ENCODE assay signal across 1 cellular context in genomic region chrX:104370089-104370488, GRCh38.
TF ChIP-seq lines count a peak whose summit lies in the region.

No MANE protein-coding gene starts in this region.

TF ChIP-seq in GM23338, 12 proteins besides CTCF, POLR2A, EP300 and RAD21 (continued from another document):
- TF ChIP-seq, protein P1, sequence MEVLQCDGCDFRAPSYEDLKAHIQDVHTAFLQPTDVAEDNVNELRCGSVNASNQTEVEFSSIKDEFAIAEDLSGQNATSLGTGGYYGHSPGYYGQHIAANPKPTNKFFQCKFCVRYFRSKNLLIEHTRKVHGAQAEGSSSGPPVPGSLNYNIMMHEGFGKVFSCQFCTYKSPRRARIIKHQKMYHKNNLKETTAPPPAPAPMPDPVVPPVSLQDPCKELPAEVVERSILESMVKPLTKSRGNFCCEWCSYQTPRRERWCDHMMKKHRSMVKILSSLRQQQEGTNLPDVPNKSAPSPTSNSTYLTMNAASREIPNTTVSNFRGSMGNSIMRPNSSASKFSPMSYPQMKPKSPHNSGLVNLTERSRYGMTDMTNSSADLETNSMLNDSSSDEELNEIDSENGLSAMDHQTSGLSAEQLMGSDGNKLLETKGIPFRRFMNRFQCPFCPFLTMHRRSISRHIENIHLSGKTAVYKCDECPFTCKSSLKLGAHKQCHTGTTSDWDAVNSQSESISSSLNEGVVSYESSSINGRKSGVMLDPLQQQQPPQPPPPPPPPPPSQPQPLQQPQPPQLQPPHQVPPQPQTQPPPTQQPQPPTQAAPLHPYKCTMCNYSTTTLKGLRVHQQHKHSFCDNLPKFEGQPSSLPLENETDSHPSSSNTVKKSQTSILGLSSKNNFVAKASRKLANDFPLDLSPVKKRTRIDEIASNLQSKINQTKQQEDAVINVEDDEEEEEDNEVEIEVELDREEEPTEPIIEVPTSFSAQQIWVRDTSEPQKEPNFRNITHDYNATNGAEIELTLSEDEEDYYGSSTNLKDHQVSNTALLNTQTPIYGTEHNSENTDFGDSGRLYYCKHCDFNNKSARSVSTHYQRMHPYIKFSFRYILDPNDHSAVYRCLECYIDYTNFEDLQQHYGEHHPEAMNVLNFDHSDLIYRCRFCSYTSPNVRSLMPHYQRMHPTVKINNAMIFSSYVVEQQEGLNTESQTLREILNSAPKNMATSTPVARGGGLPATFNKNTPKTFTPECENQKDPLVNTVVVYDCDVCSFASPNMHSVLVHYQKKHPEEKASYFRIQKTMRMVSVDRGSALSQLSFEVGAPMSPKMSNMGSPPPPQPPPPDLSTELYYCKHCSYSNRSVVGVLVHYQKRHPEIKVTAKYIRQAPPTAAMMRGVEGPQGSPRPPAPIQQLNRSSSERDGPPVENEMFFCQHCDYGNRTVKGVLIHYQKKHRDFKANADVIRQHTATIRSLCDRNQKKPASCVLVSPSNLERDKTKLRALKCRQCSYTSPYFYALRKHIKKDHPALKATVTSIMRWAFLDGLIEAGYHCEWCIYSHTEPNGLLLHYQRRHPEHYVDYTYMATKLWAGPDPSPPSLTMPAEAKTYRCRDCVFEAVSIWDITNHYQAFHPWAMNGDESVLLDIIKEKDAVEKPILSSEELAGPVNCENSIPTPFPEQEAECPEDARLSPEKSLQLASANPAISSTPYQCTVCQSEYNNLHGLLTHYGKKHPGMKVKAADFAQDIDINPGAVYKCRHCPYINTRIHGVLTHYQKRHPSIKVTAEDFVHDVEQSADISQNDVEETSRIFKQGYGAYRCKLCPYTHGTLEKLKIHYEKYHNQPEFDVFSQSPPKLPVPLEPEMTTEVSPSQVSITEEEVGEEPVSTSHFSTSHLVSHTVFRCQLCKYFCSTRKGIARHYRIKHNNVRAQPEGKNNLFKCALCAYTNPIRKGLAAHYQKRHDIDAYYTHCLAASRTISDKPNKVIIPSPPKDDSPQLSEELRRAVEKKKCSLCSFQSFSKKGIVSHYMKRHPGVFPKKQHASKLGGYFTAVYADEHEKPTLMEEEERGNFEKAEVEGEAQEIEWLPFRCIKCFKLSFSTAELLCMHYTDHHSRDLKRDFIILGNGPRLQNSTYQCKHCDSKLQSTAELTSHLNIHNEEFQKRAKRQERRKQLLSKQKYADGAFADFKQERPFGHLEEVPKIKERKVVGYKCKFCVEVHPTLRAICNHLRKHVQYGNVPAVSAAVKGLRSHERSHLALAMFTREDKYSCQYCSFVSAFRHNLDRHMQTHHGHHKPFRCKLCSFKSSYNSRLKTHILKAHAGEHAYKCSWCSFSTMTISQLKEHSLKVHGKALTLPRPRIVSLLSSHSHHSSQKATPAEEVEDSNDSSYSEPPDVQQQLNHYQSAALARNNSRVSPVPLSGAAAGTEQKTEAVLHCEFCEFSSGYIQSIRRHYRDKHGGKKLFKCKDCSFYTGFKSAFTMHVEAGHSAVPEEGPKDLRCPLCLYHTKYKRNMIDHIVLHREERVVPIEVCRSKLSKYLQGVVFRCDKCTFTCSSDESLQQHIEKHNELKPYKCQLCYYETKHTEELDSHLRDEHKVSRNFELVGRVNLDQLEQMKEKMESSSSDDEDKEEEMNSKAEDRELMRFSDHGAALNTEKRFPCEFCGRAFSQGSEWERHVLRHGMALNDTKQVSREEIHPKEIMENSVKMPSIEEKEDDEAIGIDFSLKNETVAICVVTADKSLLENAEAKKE (CRISPR knock-in tag; IDR thresholded peaks at IDR 0.05), result no peak
- TF ChIP-seq EZH2 (IDR thresholded peaks at IDR 0.05; ENCODE audit: low read depth, unreplicated experiment) (no peak), ZNF331 (CRISPR knock-in tag; IDR thresholded peaks at IDR 0.05; ENCODE audit: low read depth) (no peak), NANOG (IDR thresholded peaks at IDR 0.05; ENCODE audit: borderline replicate concordance) (no peak), ZNF114 (CRISPR knock-in tag; IDR thresholded peaks at IDR 0.05) (no peak), ETS1 (IDR thresholded peaks at IDR 0.05) (no peak), CREB1 (CRISPR knock-in tag; IDR thresholded peaks at IDR 0.05; ENCODE audit: low read depth) (no peak)
